ENCODE assay signal across 9 cellular contexts in genomic region chr1:42529724-42530161, GRCh38.
A peak's percentile ranks its signal among the peaks of the same experiment; 100 is the strongest.
DNase-seq lines count a peak whose midpoint lies in the region; ATAC-seq and TF ChIP-seq lines count a peak whose summit lies in the region.
"Had no signal": no experiment of that assay in that cellular context is flagged by ENCODE, and none has a peak within 500 bp of the region (broad histone marks: within the 10 kb centered on the region; RNA-seq: fewer than 3 reads in every experiment).

No MANE protein-coding gene starts in this region.

- H3K27ac Mint-ChIP-seq in activated T-cell treated with anti-CD3 and anti-CD28 coated beads, Interleukin-2, amount 50 U/mL, for 72 hours = peak overlapping the region; percentile 62

- H3K9me3 Mint-ChIP-seq in activated T-cell treated with anti-CD3 and anti-CD28 coated beads, Interleukin-2, amount 50 U/mL, for 72 hours = peaks cover 0 to 2% of the 10 kb centered on the region in 2 donors

- H3K36me3 Mint-ChIP-seq in activated T-cell treated with anti-CD3 and anti-CD28 coated beads, Interleukin-2, amount 50 U/mL, for 72 hours (ENCODE audit: insufficient read depth in 2 of 2) = no peaks in the 10 kb centered on the region

- TF ChIP-seq CTCF in coronary artery (IDR thresholded peaks at IDR 0.05) = no peak

- H3K27me3 Mint-ChIP-seq in activated T-cell treated with anti-CD3 and anti-CD28 coated beads, Interleukin-2, amount 50 U/mL, for 72 hours (ENCODE audit: low read depth) = no peaks in the 10 kb centered on the region

- H3K27ac ChIP-seq in coronary artery = no peak overlapping the region
- H3K27ac ChIP-seq: VCaP had no signal

- intact Hi-C loops in left colon (cut with DNase I, micrococcal nuclease) = loop anchor here in 1 of 2 donors (5.0 kb wide), 1 partner anchor 42 kb away; no protein-coding TSS in a partner anchor

- H3K4me3 Mint-ChIP-seq in activated T-cell treated with anti-CD3 and anti-CD28 coated beads, Interleukin-2, amount 50 U/mL, for 72 hours = peak overlapping the region; percentile 25 to 79

- no peak overlapping the region for H3K4me3 ChIP-seq in coronary artery

- peaks cover 10% of the 10 kb centered on the region for H3K4me1 Mint-ChIP-seq in activated T-cell treated with anti-CD3 and anti-CD28 coated beads, Interleukin-2, amount 50 U/mL, for 72 hours (ENCODE audit: low read depth)

- ATAC-seq in activated T-cell treated with anti-CD3 and anti-CD28 coated beads, Interleukin-2, amount 50 U/mL, for 72 hours (replicated peaks in 1 of 2) = peak; percentile 65 to 94
- ATAC-seq in left colon = peak; percentile 99

- DNase-seq in AG08395 (ENCODE audit: low spot score) = peak; percentile 67
- DNase-seq in HK-2 (ENCODE audit: unreplicated experiment) = peak; percentile 44
- DNase-seq in activated T-cell treated with anti-CD3 and anti-CD28 coated beads, Interleukin-2, amount 50 U/mL, for 72 hours = peak; percentile 2 to 6
- no peak for DNase-seq in left colon
- DNase-seq in activated gamma-delta T cell treated with Interleukin-2 at 50 U/mL for 16 hours = no peak
- no peak for DNase-seq in HuH-7.5 (ENCODE audit: low spot score)
- DNase-seq in DMS79 (lab: John Stamatoyannopoulos, UW) = no peak
- no peak for DNase-seq in coronary artery (ENCODE audit: low spot score)

Comparison
In these comparisons a context has a peak if more than half of its experiments do, and no peak if none do; other contexts are left out.
1. DNase-seq: peak in AG08395 (single experiment), HK-2 (single experiment) and activated T-cell treated with anti-CD3 and anti-CD28 coated beads, Interleukin-2, amount 50 U/mL, for 72 hours (2 of 2); none in left colon (0 of 2), activated gamma-delta T cell treated with Interleukin-2 at 50 U/mL for 16 hours (single experiment), HuH-7.5 (single experiment), DMS79 (single experiment) and coronary artery (single experiment).